Comparison of ENCODE assay signal across 8 cellular contexts in genomic region chr6:13614126-13614925, GRCh38. TPM values are rescaled to one million over a fixed set of nuclear protein-coding genes. Genes with fewer than 3 reads are reported as not detected.
DNase-seq lines count a peak whose midpoint lies in the region; ATAC-seq and TF ChIP-seq lines count a peak whose summit lies in the region.

No MANE protein-coding gene starts in this region.

- no peak for TF ChIP-seq RAD21 in liver (IDR thresholded peaks at IDR 0.05)

- H3K4me1 ChIP-seq in SJCRH30 = peaks cover 3% of the 10 kb centered on the region; the same call in 1 of the 2 replicates
- H3K4me1 ChIP-seq in liver (ENCODE audit: control insufficient read depth in 4 of 4, insufficient read depth in 4 of 4, low read length in 3 of 4) = peaks cover 0 to 23% (median 13%) of the 10 kb centered on the region in 4 donors

- peaks cover 46% of the 10 kb centered on the region for H3K4me1 Mint-ChIP-seq in stimulated activated naive CD8-positive, alpha-beta T cell treated with anti-CD3 and anti-CD28 coated beads, Interleukin-15, amount 100 ng/mL, for 72 hours

- peak overlapping the region; percentile 79 for H3K4me3 ChIP-seq in SJCRH30
- peak overlapping the region; percentile 74 to 88 (median 76) for H3K4me3 ChIP-seq in liver (ENCODE audit: low read depth in 1 of 3, low read length in 3 of 3)

- peaks cover 15% of the 10 kb centered on the region; the same call in 1 of the 2 replicates for H3K36me3 ChIP-seq in SJCRH30
- peaks cover 1 to 18% (median 16%) of the 10 kb centered on the region in 4 donors for H3K36me3 ChIP-seq in liver (ENCODE audit: control insufficient read depth in 4 of 4, insufficient read depth in 3 of 4, low read depth in 1 of 4, low read length in 3 of 4)

- H3K27me3 Mint-ChIP-seq in stimulated activated naive CD8-positive, alpha-beta T cell treated with anti-CD3 and anti-CD28 coated beads, Interleukin-15, amount 100 ng/mL, for 72 hours = no peaks in the 10 kb centered on the region

- no peak for TF ChIP-seq CTCF in liver (IDR thresholded peaks at IDR 0.05; ENCODE audit: low read depth, low read length, missing input control)

- peak; percentile 19 for ATAC-seq in GM21367 (IDR thresholded peaks at IDR 0.05; ENCODE audit: unreplicated experiment)
- ATAC-seq in stimulated activated naive CD8-positive, alpha-beta T cell treated with anti-CD3 and anti-CD28 coated beads, Interleukin-15, amount 100 ng/mL, for 72 hours = peak; percentile 22

- DNase-seq in DMS53 (lab: John Stamatoyannopoulos, UW) = peak; percentile 85
- DNase-seq in HK-2 (ENCODE audit: unreplicated experiment) = peak; percentile 68
- peak; percentile 60 to 70 for DNase-seq in SJCRH30
- DNase-seq in dedifferentiated amniotic fluid mesenchymal stem cell (ENCODE audit: extremely low spot score) = peak; percentile 38
- DNase-seq in stimulated activated naive CD8-positive, alpha-beta T cell treated with anti-CD3 and anti-CD28 coated beads, Interleukin-15, amount 100 ng/mL, for 72 hours = no peak
- no peak for DNase-seq in NCI-H345 treated with DMSO at 0.1 percent for 48 hours (lab: John Stamatoyannopoulos, UW; ENCODE audit: unreplicated experiment)

- H3K9me3 ChIP-seq in SJCRH30 (replicated peaks) (no peaks in the 10 kb centered on the region), liver (ENCODE audit: control insufficient read depth in 4 of 4, low read length in 3 of 4) (no peaks in the 10 kb centered on the region)

- no peaks in the 10 kb centered on the region for H3K9me3 Mint-ChIP-seq in stimulated activated naive CD8-positive, alpha-beta T cell treated with anti-CD3 and anti-CD28 coated beads, Interleukin-15, amount 100 ng/mL, for 72 hours

- H3K27ac Mint-ChIP-seq in stimulated activated naive CD8-positive, alpha-beta T cell treated with anti-CD3 and anti-CD28 coated beads, Interleukin-15, amount 100 ng/mL, for 72 hours = peak overlapping the region; percentile 98 to 99

- peak overlapping the region; percentile 41 to 80 for H3K9ac ChIP-seq in liver (ENCODE audit: low read depth in 1 of 2, low read length in 2 of 2)

- H3K4me3 Mint-ChIP-seq in stimulated activated naive CD8-positive, alpha-beta T cell treated with anti-CD3 and anti-CD28 coated beads, Interleukin-15, amount 100 ng/mL, for 72 hours = peak overlapping the region; percentile 95 to 99

- 8% methylated on average over 38 of the region's 38 CpGs for WGBS in liver

- H3K27me3 ChIP-seq in SJCRH30 (no peaks in the 10 kb centered on the region), liver (ENCODE audit: control insufficient read depth in 4 of 4, insufficient read depth in 4 of 4, low read length in 3 of 4) (no peaks in the 10 kb centered on the region)

- H3K27ac ChIP-seq in SJCRH30 (peak overlapping the region; percentile 94), liver (ENCODE audit: low read depth in 1 of 2, low read length in 2 of 2) (peak overlapping the region; percentile 62 to 86)

TF ChIP-seq in liver, 16 proteins besides CTCF, POLR2A, EP300 and RAD21:
- TF ChIP-seq HNF4G (IDR thresholded peaks at IDR 0.05) = no peak

RNA-seq across cellular contexts. Expression of gene NOL7, which starts 0.8 kb away (rescaled TPM):
- total RNA-seq in SJCRH30 (2014; rRNA removed; shearing (Covaris generic)) = 44.8 and 45.8 TPM in 2 replicates
- 10 to 100 TPM; 25.6 to 43.0 TPM for total RNA-seq in liver
- 10 to 100 TPM; 27.1 to 34.9 TPM for polyA plus RNA-seq in liver

RNA-seq across cellular contexts. Expression of gene SIRT5, which starts 39.9 kb away (rescaled TPM):
- 2.7 and 3.3 TPM in 2 replicates for total RNA-seq in SJCRH30 (2014; rRNA removed; shearing (Covaris generic))
- 10 to 100 TPM in 1 of 2 donors, 1 to 10 TPM in 1; 9.6 to 12.6 TPM for total RNA-seq in liver
- 1 to 10 TPM; 7.5 to 8.1 TPM for polyA plus RNA-seq in liver

Comparison
In these comparisons a context has a peak if more than half of its experiments do, and no peak if none do; other contexts are left out.
1. DNase-seq: peak in DMS53 (single experiment), HK-2 (single experiment), SJCRH30 (2 of 2) and dedifferentiated amniotic fluid mesenchymal stem cell (single experiment); none in stimulated activated naive CD8-positive, alpha-beta T cell treated with anti-CD3 and anti-CD28 coated beads, Interleukin-15, amount 100 ng/mL, for 72 hours (0 of 2) and NCI-H345 treated with DMSO at 0.1 percent for 48 hours (single experiment).